In genomic region chr14:103074699-103075341, GRCh38 we compare ENCODE assay signal across 1 cellular context.
TF ChIP-seq lines count a peak whose summit lies in the region.

No MANE protein-coding gene starts in this region.

TF ChIP-seq in HepG2, 621 proteins besides CTCF, POLR2A, EP300 and RAD21 (continued from another document and continues in another):
- TF ChIP-seq E2F1 (CRISPR knock-in tag; IDR thresholded peaks at IDR 0.05) (no peak), ZNF773 (CRISPR knock-in tag; IDR thresholded peaks at IDR 0.05; ENCODE audit: borderline replicate concordance) (no peak), AHR (CRISPR knock-in tag; IDR thresholded peaks at IDR 0.05) (no peak; the same call in 1 of the 2 replicates), IRF1 (CRISPR knock-in tag; IDR thresholded peaks at IDR 0.05; ENCODE audit: low read depth) (no peak), ZHX2 (IDR thresholded peaks at IDR 0.05; ENCODE audit: low read depth) (no peak), ZHX2 (CRISPR knock-in tag; IDR thresholded peaks at IDR 0.05; ENCODE audit: borderline replicate concordance) (no peak), NFRKB (IDR thresholded peaks at IDR 0.05) (no peak), ELK4 (CRISPR knock-in tag; IDR thresholded peaks at IDR 0.05; ENCODE audit: borderline replicate concordance) (no peak), ZBTB21 (CRISPR knock-in tag; IDR thresholded peaks at IDR 0.05) (no peak), E2F2 (CRISPR knock-in tag; IDR thresholded peaks at IDR 0.05; ENCODE audit: borderline replicate concordance) (no peak), ZNF749 (CRISPR knock-in tag; IDR thresholded peaks at IDR 0.05; ENCODE audit: borderline replicate concordance) (no peak), ZNF414 (CRISPR knock-in tag; IDR thresholded peaks at IDR 0.05) (no peak), ZBTB7A (CRISPR knock-in tag; IDR thresholded peaks at IDR 0.05) (no peak), FOXA1 (IDR thresholded peaks at IDR 0.05) (no peak), FOXA1 (CRISPR knock-in tag; IDR thresholded peaks at IDR 0.05) (no peak), MIXL1 (CRISPR knock-in tag; IDR thresholded peaks at IDR 0.05) (no peak), ETV5 (CRISPR knock-in tag; IDR thresholded peaks at IDR 0.05; ENCODE audit: borderline replicate concordance) (no peak; the same call in 1 of the 2 replicates), SALL1 (CRISPR knock-in tag; IDR thresholded peaks at IDR 0.05) (no peak), ZNF451 (CRISPR knock-in tag; IDR thresholded peaks at IDR 0.05) (no peak), ZNF740 (CRISPR knock-in tag; IDR thresholded peaks at IDR 0.05) (no peak), KDM1A (CRISPR knock-in tag; IDR thresholded peaks at IDR 0.05) (no peak), MLX (CRISPR knock-in tag; IDR thresholded peaks at IDR 0.05) (no peak), HDAC6 (IDR thresholded peaks at IDR 0.05; ENCODE audit: low read depth, low read length) (no peak), FOXP1 (IDR thresholded peaks at IDR 0.05) (no peak), FOXP1 (CRISPR knock-in tag; IDR thresholded peaks at IDR 0.05) (no peak), ZMYM4 (CRISPR knock-in tag; IDR thresholded peaks at IDR 0.05) (no peak), GABPB1 (CRISPR knock-in tag; IDR thresholded peaks at IDR 0.05) (no peak), SMARCE1 (IDR thresholded peaks at IDR 0.05; ENCODE audit: borderline replicate concordance) (no peak), HNRNPL (IDR thresholded peaks at IDR 0.05; ENCODE audit: low read depth, low read length) (peak; percentile 40; the same call in 1 of the 2 replicates), PRMT3 (CRISPR knock-in tag; IDR thresholded peaks at IDR 0.05; ENCODE audit: borderline replicate concordance, low read depth) (no peak), SRSF1 (optimal IDR thresholded peaks at IDR 0.05; ENCODE audit: low read depth, low read length) (peak; percentile 38), ZNF672 (CRISPR knock-in tag; IDR thresholded peaks at IDR 0.05) (no peak), TCF7 (IDR thresholded peaks at IDR 0.05; ENCODE audit: low read depth) (no peak), ZNF225 (CRISPR knock-in tag; IDR thresholded peaks at IDR 0.05) (no peak), SMAD9 (CRISPR knock-in tag; IDR thresholded peaks at IDR 0.05) (no peak), GFI1 (CRISPR knock-in tag; IDR thresholded peaks at IDR 0.05; ENCODE audit: borderline replicate concordance) (no peak), ZNF589 (CRISPR knock-in tag; conservative IDR thresholded peaks at IDR 0.05) (no peak), MIER2 (CRISPR knock-in tag; IDR thresholded peaks at IDR 0.05) (no peak), ZNF235 (CRISPR knock-in tag; IDR thresholded peaks at IDR 0.05; ENCODE audit: borderline replicate concordance) (no peak), ELF1 (CRISPR knock-in tag; IDR thresholded peaks at IDR 0.05) (no peak), PCBP2 (optimal IDR thresholded peaks at IDR 0.05; ENCODE audit: low read depth, low read length, poor library complexity, severe bottlenecking) (no peak), CCAR2 (optimal IDR thresholded peaks at IDR 0.05; ENCODE audit: low read depth, low read length) (no peak), HOMEZ (CRISPR knock-in tag; IDR thresholded peaks at IDR 0.05; ENCODE audit: low read depth) (no peak), ZBTB43 (CRISPR knock-in tag; conservative IDR thresholded peaks at IDR 0.05) (no peak), ZNF30 (CRISPR knock-in tag; IDR thresholded peaks at IDR 0.05) (0 out of 2 replicates have a peak, but pooled peaks have one; percentile 30), ZFP82 (CRISPR knock-in tag; IDR thresholded peaks at IDR 0.05; ENCODE audit: borderline replicate concordance) (no peak), ZNF18 (CRISPR knock-in tag; IDR thresholded peaks at IDR 0.05; ENCODE audit: insufficient replicate concordance) (no peak), PHF21A (CRISPR knock-in tag; IDR thresholded peaks at IDR 0.05) (peak; percentile 9; the same call in 1 of the 2 replicates), GMEB1 (CRISPR knock-in tag; IDR thresholded peaks at IDR 0.05; ENCODE audit: borderline replicate concordance) (no peak), SUZ12 (IDR thresholded peaks at IDR 0.05; ENCODE audit: low read depth, low read length) (no peak), ZNF768 (CRISPR knock-in tag; IDR thresholded peaks at IDR 0.05) (no peak), ZNF546 (CRISPR knock-in tag; conservative IDR thresholded peaks at IDR 0.05) (no peak)
